8 cellular contexts compared by ENCODE assay signal in genomic region chr12:120200364-120200817, GRCh38. TPM values are rescaled to one million over a fixed set of nuclear protein-coding genes. Genes with fewer than 3 reads are reported as not detected.
DNase-seq lines count a peak whose midpoint lies in the region; ATAC-seq and TF ChIP-seq lines count a peak whose summit lies in the region.
"Not testable (repeated sequence)": the region's sequence is repeated elsewhere in the genome, so short reads cannot be mapped to it uniquely, and the experiment has no call there.

No MANE protein-coding gene starts in this region.

- DNase-seq in PC-3; activated T-helper 1 cell treated with anti-CD3 and anti-CD28 coated beads, Interleukin-12 subunit alpha, Interleukin-12 subunit beta, Interleukin-2, Interleukin-4 antibody, amounts not matched to agents 30 ng/mL and 10 ng/mL and 1 ng/mL, durations not matched to agents 14 hours and 24 hours and 36 hours (ENCODE audit: low spot score); heart right ventricle; mucosa of descending colon; vagina (ENCODE audit: extremely low spot score in 2 of 2): not testable (repeated sequence)
- DNase-seq in gastrocnemius medialis = peak in 1 of 2 donors; percentile 34

- peak overlapping the region; percentile 67 for H3K27ac ChIP-seq in PC-3 (ENCODE audit: low read length)
- H3K27ac ChIP-seq in cingulate gyrus (ENCODE audit: low read depth, low read length) = peak overlapping the region; percentile 47
- H3K27ac ChIP-seq in heart right ventricle = peak overlapping the region in 9 of 10 donors; percentile 77 to 92 (median 84)
- peak overlapping the region; percentile 93 to 97 (median 96) for H3K27ac ChIP-seq in gastrocnemius medialis
- peak overlapping the region; percentile 86 for H3K27ac ChIP-seq in vagina

- H3K4me3 ChIP-seq in GM12875 (ENCODE audit: low read depth, low read length) = peak overlapping the region; percentile 93
- H3K4me3 ChIP-seq in PC-3 (ENCODE audit: low read length) = peak overlapping the region; percentile 76
- peak overlapping the region; percentile 74 to 98 (median 90) for H3K4me3 ChIP-seq in heart right ventricle
- peak overlapping the region; percentile 85 for H3K4me3 ChIP-seq in mucosa of descending colon
- H3K4me3 ChIP-seq in gastrocnemius medialis = peak overlapping the region; percentile 65 to 98 (median 84)
- H3K4me3 ChIP-seq in vagina = peak overlapping the region; percentile 93 to 98

- in situ Hi-C loops in gastrocnemius medialis (cut with MboI; ENCODE audit: low sequenced_read_pairs in 4 of 4) = not testable (repeated sequence)

- H4K20me1 ChIP-seq in PC-3 (ENCODE audit: low read length) = peaks cover 46% of the 10 kb centered on the region

- H3K27me3 ChIP-seq in PC-3 (ENCODE audit: low read length); heart right ventricle; gastrocnemius medialis; vagina: not testable (repeated sequence)

- intact Hi-C loops in PC-3 (cut with micrococcal nuclease); mucosa of descending colon (cut with DNase I, micrococcal nuclease); vagina (cut with DNase I): not testable (repeated sequence)
- intact Hi-C loops in activated T-helper 1 cell treated with anti-CD3 and anti-CD28 coated beads, Interleukin-12 subunit alpha, Interleukin-12 subunit beta, Interleukin-2, Interleukin-4 antibody, amounts not matched to agents 30 ng/mL and 10 ng/mL and 1 ng/mL, durations not matched to agents 14 hours and 24 hours and 36 hours (cut with micrococcal nuclease) = loop anchor here (2.0 to 5.0 kb wide), 3 partner anchors 237 to 334 kb away; partner anchors contain the start of genes COX6A1, RNF10 and SRSF9
- intact Hi-C loops in heart right ventricle (cut with DNase I) = loop anchor here in 2 of 10 donors (2.0 kb wide), 1 partner anchor 64 kb away; the partner anchor contains the start of gene PXN (in 2 of the 2)
- intact Hi-C loops in gastrocnemius medialis (cut with DNase I; ENCODE audit: low total_unique reads) = loop anchor here (2.0 to 10.0 kb wide), 4 partner anchors 28 to 1826 kb away; partner anchors contain the start of genes PXN, RNU4-1, SUDS3 and TAOK3

- H2AFZ ChIP-seq in PC-3 (ENCODE audit: low read length) = not testable (repeated sequence)

- TF ChIP-seq POLR2A in gastrocnemius medialis (IDR thresholded peaks at IDR 0.05); vagina (IDR thresholded peaks at IDR 0.05): not testable (repeated sequence)

- H3K79me2 ChIP-seq in PC-3 (ENCODE audit: low read length) = peaks cover 57% of the 10 kb centered on the region

- H3K9me3 Mint-ChIP-seq in activated T-helper 1 cell treated with anti-CD3 and anti-CD28 coated beads, Interleukin-12 subunit alpha, Interleukin-12 subunit beta, Interleukin-2, Interleukin-4 antibody, amounts not matched to agents 30 ng/mL and 10 ng/mL and 1 ng/mL, durations not matched to agents 14 hours and 24 hours and 36 hours = not testable (repeated sequence)

- H3K9me3 ChIP-seq in PC-3 (ENCODE audit: low read length); heart right ventricle; mucosa of descending colon; gastrocnemius medialis; vagina: not testable (repeated sequence)

- H3K4me1 Mint-ChIP-seq in activated T-helper 1 cell treated with anti-CD3 and anti-CD28 coated beads, Interleukin-12 subunit alpha, Interleukin-12 subunit beta, Interleukin-2, Interleukin-4 antibody, amounts not matched to agents 30 ng/mL and 10 ng/mL and 1 ng/mL, durations not matched to agents 14 hours and 24 hours and 36 hours (ENCODE audit: low read depth) = peaks cover 42% of the 10 kb centered on the region

- peaks cover 45% of the 10 kb centered on the region for H3K36me3 ChIP-seq in PC-3 (ENCODE audit: low read depth, low read length)
- peaks cover 0 to 43% (median 28%) of the 10 kb centered on the region in 9 donors for H3K36me3 ChIP-seq in heart right ventricle
- peaks cover 13% of the 10 kb centered on the region for H3K36me3 ChIP-seq in mucosa of descending colon (ENCODE audit: low read depth)
- peaks cover 0 to 35% of the 10 kb centered on the region in 2 donors for H3K36me3 ChIP-seq in gastrocnemius medialis
- H3K36me3 ChIP-seq in vagina = peaks cover 0 to 26% of the 10 kb centered on the region in 2 donors

- peaks cover 49% of the 10 kb centered on the region for H3K4me1 ChIP-seq in PC-3 (ENCODE audit: insufficient read depth, low read length)
- H3K4me1 ChIP-seq in heart right ventricle = peaks cover 0 to 53% (median 23%) of the 10 kb centered on the region in 9 donors
- H3K4me1 ChIP-seq in mucosa of descending colon (ENCODE audit: low read depth) = peaks cover 28% of the 10 kb centered on the region
- H3K4me1 ChIP-seq in gastrocnemius medialis = peaks cover 20 to 24% of the 10 kb centered on the region in 2 donors
- H3K4me1 ChIP-seq in vagina = peaks cover 42% of the 10 kb centered on the region

- peak overlapping the region; percentile 100 for H3K27ac Mint-ChIP-seq in activated T-helper 1 cell treated with anti-CD3 and anti-CD28 coated beads, Interleukin-12 subunit alpha, Interleukin-12 subunit beta, Interleukin-2, Interleukin-4 antibody, amounts not matched to agents 30 ng/mL and 10 ng/mL and 1 ng/mL, durations not matched to agents 14 hours and 24 hours and 36 hours

- BruUV-seq in PC-3 (replicated peaks; lab: Mats Ljungman, UMichigan) = TSS peak; percentile 47

- H3K27me3 Mint-ChIP-seq in activated T-helper 1 cell treated with anti-CD3 and anti-CD28 coated beads, Interleukin-12 subunit alpha, Interleukin-12 subunit beta, Interleukin-2, Interleukin-4 antibody, amounts not matched to agents 30 ng/mL and 10 ng/mL and 1 ng/mL, durations not matched to agents 14 hours and 24 hours and 36 hours (ENCODE audit: insufficient read depth) = not testable (repeated sequence)

- CTCF ChIA-PET in PC-3 (lab: Charles Lee) = interaction anchor here (1.3 kb wide), 1 partner anchor 67 kb away, joined by 3 read pairs; no protein-coding TSS in a partner anchor

- peak overlapping the region; percentile 94 for H3K4me2 ChIP-seq in PC-3 (ENCODE audit: low read length)

- H3F3A ChIP-seq in PC-3 (ENCODE audit: low read length, unreplicated experiment) = peaks cover 44% of the 10 kb centered on the region

- peaks cover 45% of the 10 kb centered on the region for H3K36me3 Mint-ChIP-seq in activated T-helper 1 cell treated with anti-CD3 and anti-CD28 coated beads, Interleukin-12 subunit alpha, Interleukin-12 subunit beta, Interleukin-2, Interleukin-4 antibody, amounts not matched to agents 30 ng/mL and 10 ng/mL and 1 ng/mL, durations not matched to agents 14 hours and 24 hours and 36 hours (ENCODE audit: low read depth)

- peak overlapping the region; percentile 100 for H3K4me3 Mint-ChIP-seq in activated T-helper 1 cell treated with anti-CD3 and anti-CD28 coated beads, Interleukin-12 subunit alpha, Interleukin-12 subunit beta, Interleukin-2, Interleukin-4 antibody, amounts not matched to agents 30 ng/mL and 10 ng/mL and 1 ng/mL, durations not matched to agents 14 hours and 24 hours and 36 hours

- H3K9me2 ChIP-seq in PC-3 (replicated peaks; ENCODE audit: low read length) = not testable (repeated sequence)

- WGBS in heart right ventricle, 2 donors = 4 to 5% methylated on average over 17 of the region's 17 CpGs

- TF ChIP-seq CTCF in GM12875 (IDR thresholded peaks at IDR 0.05; ENCODE audit: borderline replicate concordance, insufficient read depth, low read depth, low read length); PC-3 (conservative IDR thresholded peaks at IDR 0.05; ENCODE audit: low read depth, low read length); heart right ventricle (IDR thresholded peaks at IDR 0.05); mucosa of descending colon (IDR thresholded peaks at IDR 0.05); gastrocnemius medialis (IDR thresholded peaks at IDR 0.05 in 4 of 5, conservative IDR thresholded peaks at IDR 0.05 in 1 of 5); vagina (IDR thresholded peaks at IDR 0.05): not testable (repeated sequence)

- peak overlapping the region; percentile 98 for H3K9ac ChIP-seq in PC-3 (ENCODE audit: low read length)

- POLR2A ChIA-PET in PC-3 (lab: Charles Lee; ENCODE audit: unreplicated experiment) = interaction anchor here (0.7 to 1.6 kb wide), 6 partner anchors 10 to 91 kb away, joined by 3 to 47 read pairs (median 9); partner anchors contain the start of gene RNU4-2

- not testable (repeated sequence) for ATAC-seq in PC-3, heart right ventricle
- ATAC-seq in mucosa of descending colon (peak; percentile 38), gastrocnemius medialis (peak in 1 of 2 donors; percentile 5)

RNA-seq across cellular contexts. Expression of gene RPLP0, which starts 0.5 kb away (rescaled TPM):
- 6,714 and 7,550 TPM in 2 replicates for total RNA-seq in PC-3 (2014; rRNA removed)
- 2,459 and 2,531 TPM in 2 replicates for total RNA-seq in activated T-helper 1 cell treated with anti-CD3 and anti-CD28 coated beads, Interleukin-12 subunit alpha, Interleukin-12 subunit beta, Interleukin-2, Interleukin-4 antibody, amounts not matched to agents 30 ng/mL and 10 ng/mL and 1 ng/mL, durations not matched to agents 14 hours and 24 hours and 36 hours
- total RNA-seq in heart right ventricle = 1,000 to 10,000 TPM in 1 of 10 donors, 100 to 1,000 TPM in 9; 578 to 1,255 (median 694) TPM
- polyA plus RNA-seq in heart right ventricle = 1,000 to 10,000 TPM in 1 of 2 donors, 100 to 1,000 TPM in 1; 852 to 3,129 TPM
- total RNA-seq in mucosa of descending colon = 1,000 to 10,000 TPM; 1,175 to 1,810 (median 1,602) TPM
- total RNA-seq in gastrocnemius medialis = 1,000 to 10,000 TPM; 2,008 to 3,982 (median 3,189) TPM
- total RNA-seq in vagina = 2,837 TPM

RNA-seq across cellular contexts. Expression of gene GCN1, which starts 5.9 kb away (rescaled TPM):
- total RNA-seq in PC-3 (2014; rRNA removed) (254 and 334 TPM in 2 replicates), heart right ventricle (10 to 100 TPM; 30.4 to 41.3 (median 35.0) TPM), mucosa of descending colon (100 to 1,000 TPM in 1 of 3 donors, 10 to 100 TPM in 2; 74.6 to 108 (median 76.7) TPM), gastrocnemius medialis (10 to 100 TPM; 58.2 to 99.7 (median 87.4) TPM), vagina (62.6 TPM)
- total RNA-seq in activated T-helper 1 cell treated with anti-CD3 and anti-CD28 coated beads, Interleukin-12 subunit alpha, Interleukin-12 subunit beta, Interleukin-2, Interleukin-4 antibody, amounts not matched to agents 30 ng/mL and 10 ng/mL and 1 ng/mL, durations not matched to agents 14 hours and 24 hours and 36 hours = 164 and 173 TPM in 2 replicates
- polyA plus RNA-seq in heart right ventricle = 10 to 100 TPM in 1 of 2 donors, 1 to 10 TPM in 1; 9.7 to 17.2 TPM
